8 cellular contexts compared by ENCODE assay signal in genomic region chr2:170369894-170370293, GRCh38.
A peak's percentile ranks its signal among the peaks of the same experiment; 100 is the strongest.
DNase-seq lines count a peak whose midpoint lies in the region; ATAC-seq and TF ChIP-seq lines count a peak whose summit lies in the region.

No MANE protein-coding gene starts in this region.

- intact Hi-C loops in uterus (cut with DNase I; ENCODE audit: low total_unique reads), result loop anchor here (10.0 kb wide), 1 partner anchor 445 kb away; the partner anchor contains the start of gene GAD1

- no peaks in the 10 kb centered on the region for H3K36me3 ChIP-seq in RWPE2 (ENCODE audit: low read depth)
- H3K36me3 ChIP-seq in uterus, result no peaks in the 10 kb centered on the region

- ATAC-seq in RWPE2 (ENCODE audit: low read depth) (no peak), GM21515 (IDR thresholded peaks at IDR 0.05; ENCODE audit: unreplicated experiment) (no peak), HG03439 (IDR thresholded peaks at IDR 0.05; ENCODE audit: unreplicated experiment) (no peak)

- H3K9me3 ChIP-seq in RWPE2 (ENCODE audit: severe bottlenecking) (no peaks in the 10 kb centered on the region), uterus (no peaks in the 10 kb centered on the region)

- H3K4me3 ChIP-seq in RWPE2 (ENCODE audit: severe bottlenecking) (no peak overlapping the region), uterus (no peak overlapping the region)

- in situ Hi-C loops in ACHN (cut with HindIII; ENCODE audit: low pct_ligation_motif_present, low pct_unique_long_range_greater_than_20kb, low sequenced_read_pairs), result no loop called here

- no peak overlapping the region for H3K27ac ChIP-seq in RWPE2 (ENCODE audit: poor library complexity, severe bottlenecking)
- H3K27ac ChIP-seq in uterus, result no peak overlapping the region
- H3K27ac ChIP-seq in caudate nucleus (ENCODE audit: low read depth, low read length), result no peak overlapping the region

- H3K27me3 ChIP-seq in RWPE2 (ENCODE audit: insufficient read depth, poor library complexity, severe bottlenecking) (peaks cover 21% of the 10 kb centered on the region), uterus (peaks cover 0 to 17% of the 10 kb centered on the region in 2 donors)

- H3K4me1 ChIP-seq in RWPE2 (ENCODE audit: insufficient read depth, poor library complexity, severe bottlenecking) (peaks cover 3% of the 10 kb centered on the region), uterus (no peaks in the 10 kb centered on the region)

- peak; percentile 34 for DNase-seq in ACHN
- DNase-seq in HT1080 (ENCODE audit: low read depth), result peak; percentile 16
- no peak for DNase-seq in RWPE2 (ENCODE audit: low spot score)
- DNase-seq in globus pallidus (ENCODE audit: low spot score), result peak; percentile 23
- no peak for DNase-seq in uterus
- no peak for DNase-seq in caudate nucleus (lab: John Stamatoyannopoulos, UW)

- TF ChIP-seq POLR2A in uterus (IDR thresholded peaks at IDR 0.05), result no peak

- peak; percentile 61 for TF ChIP-seq CTCF in RWPE2 (IDR thresholded peaks at IDR 0.05; ENCODE audit: poor library complexity, severe bottlenecking)
- peak in 2 of 4 experiments; percentile 9 to 29 for TF ChIP-seq CTCF in uterus (IDR thresholded peaks at IDR 0.05)

Comparison
In these comparisons a context has a peak if more than half of its experiments do, and no peak if none do; other contexts are left out.
1. DNase-seq: peak in ACHN (single experiment), HT1080 (single experiment) and globus pallidus (single experiment); none in RWPE2 (single experiment), uterus (0 of 2) and caudate nucleus (0 of 61).